Comparison of ENCODE assay signal across 9 cellular contexts in genomic region chr17:57406131-57406980, GRCh38.
A peak's percentile ranks its signal among the peaks of the same experiment; 100 is the strongest.
DNase-seq lines count a peak whose midpoint lies in the region; ATAC-seq, FAIRE-seq and TF ChIP-seq lines count a peak whose summit lies in the region.
"Had no signal": no experiment of that assay in that cellular context is flagged by ENCODE, and none has a peak within 500 bp of the region (broad histone marks: within the 10 kb centered on the region; RNA-seq: fewer than 3 reads in every experiment).

No MANE protein-coding gene starts in this region.

- DNase-seq in SK-MEL-5 (ENCODE audit: low read depth, low spot score): peak; percentile 23
- DNase-seq in frontal cortex (ENCODE audit: low spot score in 2 of 2): peak; percentile 24 to 33
- DNase-seq in progenitor cell of endocrine pancreas (ENCODE audit: low spot score, unreplicated experiment): no peak
- DNase-seq in AG20443 (ENCODE audit: low spot score): no peak
- DNase-seq in KBM-7: no peak

- FAIRE-seq in G401.6 (lab: Jason Lieb, UNC) (peak; percentile 99), frontal cortex (lab: Jason Lieb, UNC) (no peak)
- FAIRE-seq: RCC 7860 had no signal

- no peaks in the 10 kb centered on the region for H3K27me3 Mint-ChIP-seq in progenitor cell of endocrine pancreas

- TF ChIP-seq CTCF in progenitor cell of endocrine pancreas (IDR thresholded peaks at IDR 0.05; ENCODE audit: unreplicated experiment): no peak

- ATAC-seq in HG02642 (IDR thresholded peaks at IDR 0.05; ENCODE audit: poor library complexity, unreplicated experiment) (no peak), HG03520 (IDR thresholded peaks at IDR 0.05; ENCODE audit: unreplicated experiment) (no peak)

- H3K4me1 Mint-ChIP-seq in progenitor cell of endocrine pancreas (ENCODE audit: low read depth): peaks cover 49% of the 10 kb centered on the region

- H3K4me3 Mint-ChIP-seq in progenitor cell of endocrine pancreas (ENCODE audit: low read depth): no peak overlapping the region

- peak overlapping the region; percentile 97 for H3K27ac Mint-ChIP-seq in progenitor cell of endocrine pancreas

- in situ Hi-C loops in SK-MEL-5 (cut with HindIII; ENCODE audit: low pct_unique_long_range_greater_than_20kb, low sequenced_read_pairs) (loop anchor here (10.0 kb wide), 1 partner anchor 182 kb away; no protein-coding TSS in a partner anchor), KBM-7 (cut with MboI; ENCODE audit: low pct_unique_long_range_greater_than_20kb, low sequenced_read_pairs) (no loop called here)

- H3K36me3 Mint-ChIP-seq in progenitor cell of endocrine pancreas (ENCODE audit: insufficient read depth): peaks cover 4% of the 10 kb centered on the region

- H3K9me3 Mint-ChIP-seq in progenitor cell of endocrine pancreas (ENCODE audit: low read depth): no peaks in the 10 kb centered on the region

Comparison
In these comparisons a context has a peak if more than half of its experiments do, and no peak if none do; other contexts are left out.
1. DNase-seq: peak in SK-MEL-5 (single experiment) and frontal cortex (2 of 2); none in progenitor cell of endocrine pancreas (single experiment), AG20443 (single experiment) and KBM-7 (single experiment).